In the genomic region with DNA sequence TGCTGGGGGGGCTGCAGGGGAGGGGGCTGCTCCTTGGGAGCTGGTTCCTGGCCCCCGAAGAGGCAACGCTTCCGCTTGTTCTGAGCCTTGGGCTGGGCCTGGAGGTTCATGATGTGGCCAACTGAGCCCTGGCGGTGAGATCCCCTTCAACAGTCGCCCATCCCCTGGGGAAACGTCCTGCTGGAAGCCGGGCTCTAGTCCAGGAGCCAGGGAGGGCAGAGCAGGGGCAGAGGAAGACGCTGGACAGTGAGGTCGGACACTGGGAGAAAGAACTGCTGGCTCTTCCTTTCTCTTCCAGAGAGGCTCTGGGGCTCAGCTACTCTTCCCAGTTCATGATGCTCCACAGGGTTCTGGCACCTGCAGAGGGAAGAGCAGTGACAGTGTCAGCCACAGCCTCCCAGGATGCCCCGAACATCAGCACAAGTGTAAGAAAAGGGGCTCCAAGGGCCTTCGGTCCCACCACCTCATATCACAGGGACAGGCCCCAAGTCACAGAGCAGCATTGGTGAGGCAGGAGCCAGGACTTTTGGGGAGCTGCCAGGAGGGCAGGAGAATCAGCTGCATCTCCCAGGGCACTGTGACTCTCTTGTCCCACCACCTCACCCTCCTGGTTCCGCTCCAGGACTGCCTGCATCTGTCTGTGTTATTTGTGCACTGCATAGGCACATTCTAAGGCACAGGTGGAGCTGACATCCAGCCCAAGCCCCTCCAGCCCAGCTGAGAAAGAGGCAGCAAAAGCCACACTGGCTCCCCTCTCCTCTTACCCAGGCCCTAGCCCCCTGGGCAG, we compare ENCODE assay signal across 9 cellular contexts. TPM values are rescaled to one million over a fixed set of nuclear protein-coding genes. Genes with fewer than 3 reads are reported as not detected.
DNase-seq lines count a peak whose midpoint lies in the region; ATAC-seq and TF ChIP-seq lines count a peak whose summit lies in the region.
"Had no signal": no experiment of that assay in that cellular context is flagged by ENCODE, and none has a peak within 500 bp of the region (broad histone marks: within the 10 kb centered on the region; RNA-seq: fewer than 3 reads in every experiment).

No MANE protein-coding gene starts in this region.

- H3K4me3 ChIP-seq in colonic mucosa (no peak overlapping the region), muscle layer of colon (ENCODE audit: low read depth in 1 of 2, low read length in 2 of 2) (peak overlapping the region in 1 of 2 donors; percentile 63)

- no peak for DNase-seq in activated T-cell treated with anti-CD3 and anti-CD28 coated beads, Interleukin-2, amount 50 U/mL, for 24 hours
- DNase-seq in activated T-cell treated with anti-CD3 and anti-CD28 coated beads, Interleukin-2, amount 50 U/mL, for 48 hours: no peak
- DNase-seq in colonic mucosa (peak; percentile 44), type B pancreatic cell (ENCODE audit: extremely low spot score, unreplicated experiment) (no peak), retina (no peak)
- DNase-seq: NCI-H1436 treated with DMSO at 0.1 percent for 48 hours had no signal

- ATAC-seq in GM19395 (IDR thresholded peaks at IDR 0.05; ENCODE audit: unreplicated experiment) (no peak), HG03442 (IDR thresholded peaks at IDR 0.05; ENCODE audit: unreplicated experiment) (no peak)

- peaks cover 16% of the 10 kb centered on the region for H3K36me3 ChIP-seq in colonic mucosa
- H3K36me3 ChIP-seq in muscle layer of colon (ENCODE audit: insufficient read depth, low read length): peaks cover 27% of the 10 kb centered on the region

- H3K4me1 Mint-ChIP-seq in activated T-cell treated with anti-CD3 and anti-CD28 coated beads, Interleukin-2, amount 50 U/mL, for 24 hours (ENCODE audit: low read depth): peaks cover 59% of the 10 kb centered on the region
- H3K4me1 Mint-ChIP-seq in type B pancreatic cell (ENCODE audit: unreplicated experiment): peaks cover 44% of the 10 kb centered on the region

- no peaks in the 10 kb centered on the region for H3K9me3 Mint-ChIP-seq in activated T-cell treated with anti-CD3 and anti-CD28 coated beads, Interleukin-2, amount 50 U/mL, for 24 hours
- H3K9me3 Mint-ChIP-seq in type B pancreatic cell: no peaks in the 10 kb centered on the region

- no peak for TF ChIP-seq CTCF in colonic mucosa (IDR thresholded peaks at IDR 0.05)
- TF ChIP-seq CTCF in type B pancreatic cell (conservative IDR thresholded peaks at IDR 0.05): no peak

- peaks cover 53% of the 10 kb centered on the region for H3K4me1 ChIP-seq in colonic mucosa
- H3K4me1 ChIP-seq in muscle layer of colon (ENCODE audit: insufficient read depth, low read length): peaks cover 65% of the 10 kb centered on the region

- H3K9me3 ChIP-seq in colonic mucosa (no peaks in the 10 kb centered on the region), muscle layer of colon (ENCODE audit: low read length) (no peaks in the 10 kb centered on the region)

- intact Hi-C loops in colonic mucosa (cut with DNase I): no loop called here

- H3K27me3 ChIP-seq in colonic mucosa: no peaks in the 10 kb centered on the region
- H3K27me3 ChIP-seq in muscle layer of colon (ENCODE audit: control insufficient read depth in 1 of 2, insufficient read depth in 2 of 2, low read length in 2 of 2): no peaks in the 10 kb centered on the region

- H3K36me3 Mint-ChIP-seq in activated T-cell treated with anti-CD3 and anti-CD28 coated beads, Interleukin-2, amount 50 U/mL, for 24 hours (ENCODE audit: low read depth): peaks cover 60% of the 10 kb centered on the region
- peaks cover 5% of the 10 kb centered on the region for H3K36me3 Mint-ChIP-seq in type B pancreatic cell

- H3K27ac Mint-ChIP-seq in activated T-cell treated with anti-CD3 and anti-CD28 coated beads, Interleukin-2, amount 50 U/mL, for 24 hours: peak overlapping the region; percentile 92
- peak overlapping the region; percentile 97 for H3K27ac Mint-ChIP-seq in type B pancreatic cell

- H3K27ac ChIP-seq in colonic mucosa (peak overlapping the region; percentile 92), muscle layer of colon (ENCODE audit: low read depth, low read length) (peak overlapping the region; percentile 95)

- no peak overlapping the region for H3K4me3 Mint-ChIP-seq in activated T-cell treated with anti-CD3 and anti-CD28 coated beads, Interleukin-2, amount 50 U/mL, for 24 hours
- peak overlapping the region; percentile 81 for H3K4me3 Mint-ChIP-seq in type B pancreatic cell

- peak overlapping the region; percentile 74 to 97 for H3K9ac ChIP-seq in colonic mucosa (ENCODE audit: low read depth in 2 of 2, low read length in 2 of 2)
- H3K9ac ChIP-seq in muscle layer of colon (ENCODE audit: low read length): peak overlapping the region; percentile 47

- no peaks in the 10 kb centered on the region for H3K27me3 Mint-ChIP-seq in activated T-cell treated with anti-CD3 and anti-CD28 coated beads, Interleukin-2, amount 50 U/mL, for 24 hours
- H3K27me3 Mint-ChIP-seq in type B pancreatic cell: no peaks in the 10 kb centered on the region

RNA-seq across cellular contexts. Expression of gene PNMA1, which starts 25.9 kb away (rescaled TPM):
- 10 to 100 TPM; 13.4 to 28.3 TPM for total RNA-seq in colonic mucosa
- total RNA-seq in type B pancreatic cell (ENCODE audit: low replicate concordance): 35.5 and 64.8 TPM in 2 replicates
